25 cellular contexts compared by ENCODE assay signal in the genomic region with DNA sequence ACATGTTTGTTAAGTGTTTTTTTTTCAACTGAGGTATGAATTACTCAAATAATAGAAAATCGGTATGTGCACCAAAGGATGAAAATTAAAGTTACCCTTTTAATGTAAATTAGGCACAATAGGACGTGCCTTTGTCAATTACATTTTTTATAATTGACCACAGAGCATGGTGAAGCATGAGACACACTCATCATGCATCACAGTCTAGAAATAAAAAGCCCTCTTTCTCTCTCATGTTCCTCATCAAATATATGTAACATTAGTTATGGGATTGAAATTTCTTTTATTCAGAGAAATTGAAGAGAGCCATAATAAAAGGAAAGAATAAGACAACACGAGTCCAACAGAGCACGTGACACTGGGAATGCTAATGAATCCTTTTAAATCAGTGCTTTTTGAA. TPM values are rescaled to one million over a fixed set of nuclear protein-coding genes. Genes with fewer than 3 reads are reported as not detected.
"Had no signal": no experiment of that assay in that cellular context is flagged by ENCODE, and none has a peak within 500 bp of the region (broad histone marks: within the 10 kb centered on the region; RNA-seq: fewer than 3 reads in every experiment).

No MANE protein-coding gene starts in this region.

- H3K4me3 Mint-ChIP-seq: activated naive CD8-positive, alpha-beta T cell; activated T-cell treated with anti-CD3 and anti-CD28 coated beads, Interleukin-2, amount 50 U/mL, for 24 hours; naive B cell; stimulated activated naive B cell treated with anti-CD40 and anti-IgM and Interleukin-4, amounts not matched to agents 10 μg/mL and 1 μg/mL and 100 μg/mL, for 72 hours; T-cell; T-helper 2 cell treated with Interferon-gamma antibody and Interleukin-4, amounts not matched to agents 5 μg/mL and 100 μg/mL, for 36 hours; type B pancreatic cell had no signal

- H3K9me3 ChIP-seq: adrenal gland, breast epithelium, colonic mucosa, sigmoid colon, thoracic aorta, vagina had no signal

- ATAC-seq: left cardiac atrium; stimulated activated naive B cell treated with anti-CD40 and anti-IgM and Interleukin-4, amounts not matched to agents 10 μg/mL and 1 μg/mL and 100 μg/mL, for 72 hours; T-cell had no signal

- H3K36me3 Mint-ChIP-seq: activated naive CD8-positive, alpha-beta T cell; naive B cell; stimulated activated naive B cell treated with anti-CD40 and anti-IgM and Interleukin-4, amounts not matched to agents 10 μg/mL and 1 μg/mL and 100 μg/mL, for 72 hours; T-cell; type B pancreatic cell had no signal

- H3K9me3 Mint-ChIP-seq: activated T-cell treated with anti-CD3 and anti-CD28 coated beads, Interleukin-2, amount 50 U/mL, for 24 hours; activated T-helper 2 cell treated with anti-CD3 and anti-CD28 coated beads, Interferon-gamma antibody, Interleukin-2, Interleukin-4, amounts not matched to agents 10 μg/mL and 5 μg/mL and 100 μg/mL, durations not matched to agents 14 hours and 24 hours and 36 hours; naive B cell; stimulated activated naive B cell treated with anti-CD40 and anti-IgM and Interleukin-4, amounts not matched to agents 10 μg/mL and 1 μg/mL and 100 μg/mL, for 72 hours; T-cell; T-helper 2 cell treated with Interferon-gamma antibody and Interleukin-4, amounts not matched to agents 5 μg/mL and 100 μg/mL, for 36 hours; type B pancreatic cell had no signal

- H3K27me3 ChIP-seq: adrenal gland, breast epithelium, colonic mucosa, sigmoid colon, vagina had no signal

- DNase-seq: activated naive CD4-positive, alpha-beta T cell; activated T-cell treated with anti-CD3 and anti-CD28 coated beads, Interleukin-2, amount 50 U/mL, for 24 hours; adrenal gland; colonic mucosa; hippocampal formation; left cardiac atrium; naive B cell; retina; sigmoid colon; stimulated activated CD4-positive, alpha-beta T cell treated with anti-CD3 and anti-CD28 coated beads, Interleukin-2, amount 100 ng/mL, for 48 hours; stimulated activated CD8-positive, alpha-beta memory T cell treated with anti-CD3 and anti-CD28 coated beads, Interleukin-4, amount 100 ng/mL, for 48 hours; stimulated activated naive B cell treated with anti-CD40 and anti-IgM and Interleukin-4, amounts not matched to agents 10 μg/mL and 1 μg/mL and 100 μg/mL, for 72 hours; T-cell had no signal

- H3K4me3 ChIP-seq: adrenal gland, breast epithelium, colonic mucosa, sigmoid colon, thoracic aorta, vagina had no signal

- H3K4me1 ChIP-seq: breast epithelium, colonic mucosa, sigmoid colon, vagina had no signal

- H3K27ac ChIP-seq: adrenal gland, breast epithelium, colonic mucosa, sigmoid colon, thoracic aorta, vagina had no signal

- H3K36me3 ChIP-seq: adrenal gland, breast epithelium, colonic mucosa, thoracic aorta, vagina had no signal

- H3K27me3 Mint-ChIP-seq: activated naive CD8-positive, alpha-beta T cell; activated T-cell treated with anti-CD3 and anti-CD28 coated beads, Interleukin-2, amount 50 U/mL, for 24 hours; naive B cell; progenitor cell of endocrine pancreas; stimulated activated naive B cell treated with anti-CD40 and anti-IgM and Interleukin-4, amounts not matched to agents 10 μg/mL and 1 μg/mL and 100 μg/mL, for 72 hours; T-cell; type B pancreatic cell had no signal

- H3K27ac Mint-ChIP-seq: activated naive CD8-positive, alpha-beta T cell; activated T-cell treated with anti-CD3 and anti-CD28 coated beads, Interleukin-2, amount 50 U/mL, for 24 hours; activated T-helper 2 cell treated with anti-CD3 and anti-CD28 coated beads, Interferon-gamma antibody, Interleukin-2, Interleukin-4, amounts not matched to agents 10 μg/mL and 5 μg/mL and 100 μg/mL, durations not matched to agents 14 hours and 24 hours and 36 hours; naive B cell; progenitor cell of endocrine pancreas; stimulated activated naive B cell treated with anti-CD40 and anti-IgM and Interleukin-4, amounts not matched to agents 10 μg/mL and 1 μg/mL and 100 μg/mL, for 72 hours; T-cell; T-helper 2 cell treated with Interferon-gamma antibody and Interleukin-4, amounts not matched to agents 5 μg/mL and 100 μg/mL, for 36 hours; type B pancreatic cell had no signal

RNA-seq across cellular contexts. Expression of gene GNRHR, which starts 3.5 kb away (rescaled TPM):
- total RNA-seq: activated T-helper 2 cell treated with anti-CD3 and anti-CD28 coated beads, Interferon-gamma antibody, Interleukin-2, Interleukin-4, amounts not matched to agents 10 μg/mL and 5 μg/mL and 100 μg/mL, durations not matched to agents 14 hours and 24 hours and 36 hours; breast epithelium; colonic mucosa; left cardiac atrium; liver; mucosa of gallbladder; osteoblast; progenitor cell of endocrine pancreas; sigmoid colon; T-cell; thoracic aorta; vagina had no signal
- polyA plus RNA-seq: neural cell, sigmoid colon had no signal
